13 cellular contexts compared by ENCODE assay signal in the genomic region with DNA sequence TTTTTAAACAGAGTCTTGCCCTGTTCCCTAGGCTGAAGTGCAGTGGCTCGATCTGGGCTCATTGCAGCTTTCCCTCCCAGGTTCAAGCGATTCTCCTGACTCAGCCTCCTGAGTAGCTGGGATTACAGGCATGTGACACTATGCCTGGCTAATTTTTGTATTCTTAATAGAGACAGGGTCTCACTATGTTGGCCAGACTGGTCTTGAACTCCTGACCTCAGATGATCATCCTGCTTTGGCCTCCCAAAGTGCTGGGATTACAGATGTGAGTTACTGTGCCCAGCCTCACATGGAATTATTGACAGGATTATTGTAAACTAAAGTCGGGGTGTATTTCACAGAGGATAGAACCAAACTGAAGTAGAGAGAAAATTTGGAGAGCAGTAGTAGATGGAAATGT. TPM values are rescaled to one million over a fixed set of nuclear protein-coding genes. Genes with fewer than 3 reads are reported as not detected.
"Had no signal": no experiment of that assay in that cellular context is flagged by ENCODE, and none has a peak within 500 bp of the region (broad histone marks: within the 10 kb centered on the region; RNA-seq: fewer than 3 reads in every experiment).

No MANE protein-coding gene starts in this region.

RNA-seq across cellular contexts. Expression of a gene that starts 15.7 kb away (rescaled TPM):
- total RNA-seq: activated B cell treated with CpG ODN at 0.5 μM for 24 hours; activated CD8-positive, alpha-beta memory T cell treated with anti-CD3 and anti-CD28 coated beads, Interleukin-2, amount 10 ng/mL, durations not matched to agents 7 days and 5 days; activated CD8-positive, alpha-beta T cell treated with anti-CD3 and anti-CD28 coated beads, Interleukin-2, amount 10 ng/mL, durations not matched to agents 7 days and 5 days; activated naive CD4-positive, alpha-beta T cell treated with anti-CD3 and anti-CD28 coated beads, Interleukin-2, amount 50 U/mL, for 72 hours; activated T-helper 2 cell treated with anti-CD3 and anti-CD28 coated beads, Interferon-gamma antibody, Interleukin-2, Interleukin-4, amounts not matched to agents 10 μg/mL and 5 μg/mL and 100 μg/mL, durations not matched to agents 14 hours and 24 hours and 36 hours; dermis microvascular lymphatic vessel endothelial cell; esophagus squamous epithelium; glomerular endothelial cell; left lung; lower lobe of right lung; mononuclear cell; neural crest cell; upper lobe of left lung had no signal
